In genomic region chr17:81408049-81408448, GRCh38 we compare ENCODE assay signal across 16 cellular contexts.
"Had no signal": no experiment of that assay in that cellular context is flagged by ENCODE, and none has a peak within 500 bp of the region (broad histone marks: within the 10 kb centered on the region; RNA-seq: fewer than 3 reads in every experiment).

No MANE protein-coding gene starts in this region.

- H3K9me3 ChIP-seq: right atrium auricular region, upper lobe of left lung, vagina had no signal

- H3K27me3 ChIP-seq: dorsolateral prefrontal cortex, right atrium auricular region, upper lobe of left lung, vagina had no signal

- H3K4me3 ChIP-seq: dorsolateral prefrontal cortex, right atrium auricular region, upper lobe of left lung, vagina had no signal

- H3K36me3 ChIP-seq: right atrium auricular region, upper lobe of left lung, vagina had no signal

- H3K9me3 Mint-ChIP-seq: nephron had no signal

- ATAC-seq: left lobe of liver had no signal

- DNase-seq: cortex of kidney; dorsolateral prefrontal cortex; effector CD8-positive, alpha-beta T cell; islet precursor cell; mammary epithelial cell; midbrain; posterior cingulate gyrus; small intestine; stimulated activated CD4-positive, alpha-beta T cell treated with anti-CD3 and anti-CD28 coated beads, Interleukin-12 subunit alpha, Interleukin-12 subunit beta, amount 100 ng/mL, for 4 hours; stimulated activated CD4-positive, alpha-beta T cell treated with anti-CD3 and anti-CD28 coated beads, Interleukin-2, amount 100 ng/mL, for 48 hours; stimulated activated naive CD4-positive, alpha-beta T cell treated with Interleukin-2 at 50 U/mL for 16 hours had no signal

- H3K27ac ChIP-seq: dorsolateral prefrontal cortex, right atrium auricular region, upper lobe of left lung, vagina had no signal

- H3K4me3 Mint-ChIP-seq: nephron had no signal
